1 cellular context compared by ENCODE assay signal in genomic region chr12:57765003-57765697, GRCh38.
A peak's percentile ranks its signal among the peaks of the same experiment; 100 is the strongest.
TF ChIP-seq lines count a peak whose summit lies in the region.

No MANE protein-coding gene starts in this region.

TF ChIP-seq in K562, 482 proteins besides CTCF, POLR2A, EP300 and RAD21:
- no peak for TF ChIP-seq CXXC5 (CRISPR knock-in tag; IDR thresholded peaks at IDR 0.05)
- peak; percentile 41; the same call in 1 of the 2 replicates for TF ChIP-seq POLR2G (IDR thresholded peaks at IDR 0.05; ENCODE audit: low read depth, low read length)
- TF ChIP-seq XRCC5 (IDR thresholded peaks at IDR 0.05; ENCODE audit: low read depth, low read length): no peak
- TF ChIP-seq RBM14 (IDR thresholded peaks at IDR 0.05; ENCODE audit: borderline replicate concordance, insufficient read depth, low read depth, low read length): 0 out of 2 replicates have a peak, but pooled peaks have one; percentile 37
- peak; percentile 92 for TF ChIP-seq ZBTB33 (CRISPR knock-in tag; IDR thresholded peaks at IDR 0.05)
